22 cellular contexts compared by ENCODE assay signal in genomic region chr12:108752387-108752786, GRCh38. TPM values are rescaled to one million over a fixed set of nuclear protein-coding genes. Genes with fewer than 3 reads are reported as not detected.
DNase-seq lines count a peak whose midpoint lies in the region; ATAC-seq, FAIRE-seq and TF ChIP-seq lines count a peak whose summit lies in the region.
"Had no signal": no experiment of that assay in that cellular context is flagged by ENCODE, and none has a peak within 500 bp of the region (broad histone marks: within the 10 kb centered on the region; RNA-seq: fewer than 3 reads in every experiment).

No MANE protein-coding gene starts in this region.

- H3K27ac ChIP-seq in HepG2 (ENCODE audit: extremely low read length, insufficient read depth, low read length) (no peak overlapping the region), right lobe of liver (no peak overlapping the region), mesenchymal stem cell (ENCODE audit: low read length, poor library complexity, severe bottlenecking) (no peak overlapping the region), MM.1S (ENCODE audit: low read length) (no peak overlapping the region)
- H3K27ac ChIP-seq: coronary artery, upper lobe of right lung had no signal

- H3K4me3 ChIP-seq in HepG2 (replicated peaks in 1 of 3; ENCODE audit: insufficient read depth in 1 of 3, low read depth in 2 of 3, low read length in 3 of 3) (no peak overlapping the region), right lobe of liver (no peak overlapping the region), fibroblast of the aortic adventitia (ENCODE audit: low read depth, low read length) (no peak overlapping the region), mesenchymal stem cell (ENCODE audit: insufficient read depth in 1 of 2, low read depth in 1 of 2, low read length in 2 of 2) (no peak overlapping the region), MM.1S (ENCODE audit: low read length) (no peak overlapping the region)
- H3K4me3 ChIP-seq: coronary artery, upper lobe of right lung had no signal

- H3K9me3 ChIP-seq in HepG2 (ENCODE audit: low read length) = no peaks in the 10 kb centered on the region
- H3K9me3 ChIP-seq in right lobe of liver = no peaks in the 10 kb centered on the region
- no peaks in the 10 kb centered on the region for H3K9me3 ChIP-seq in mesenchymal stem cell (ENCODE audit: control insufficient read depth, low read length)
- no peaks in the 10 kb centered on the region for H3K9me3 ChIP-seq in MM.1S (replicated peaks; ENCODE audit: insufficient read depth, low read length)
- H3K9me3 ChIP-seq: upper lobe of right lung had no signal

- TF ChIP-seq CTCF in HepG2 (CRISPR knock-in tag; IDR thresholded peaks at IDR 0.05) (no peak), right lobe of liver (IDR thresholded peaks at IDR 0.05) (no peak), fibroblast of the aortic adventitia (IDR thresholded peaks at IDR 0.05; ENCODE audit: insufficient read depth, low read length) (no peak), MM.1S (IDR thresholded peaks at IDR 0.05; ENCODE audit: low read length) (no peak), mesothelial cell of epicardium (IDR thresholded peaks at IDR 0.05; ENCODE audit: unreplicated experiment) (no peak)

- in situ Hi-C loops in HepG2 (cut with HindIII; ENCODE audit: extremely low pct_ligation_motif_present, low pct_unique_long_range_greater_than_20kb) = no loop called here

- no peak overlapping the region for H3K18ac ChIP-seq in mesenchymal stem cell (ENCODE audit: low read depth in 1 of 2, low read length in 2 of 2)

- H3K4me1 ChIP-seq in HepG2 (ENCODE audit: insufficient read depth, low read length) (peaks cover 31% of the 10 kb centered on the region), right lobe of liver (no peaks in the 10 kb centered on the region), mesenchymal stem cell (ENCODE audit: control insufficient read depth, insufficient read depth, low read depth, low read length) (peaks cover 3% of the 10 kb centered on the region), MM.1S (ENCODE audit: low read length) (no peaks in the 10 kb centered on the region)
- H3K4me1 ChIP-seq: upper lobe of right lung had no signal

- intact Hi-C loops in HepG2 (cut with micrococcal nuclease; ENCODE audit: unreplicated experiment) (no loop called here), right lobe of liver (cut with DNase I) (no loop called here)

- H2AFZ ChIP-seq in HepG2 (ENCODE audit: low read length) (no peak overlapping the region), mesenchymal stem cell (ENCODE audit: low read depth, low read length) (no peak overlapping the region), MM.1S (ENCODE audit: low read length) (no peak overlapping the region)

- H4K91ac ChIP-seq in mesenchymal stem cell (ENCODE audit: low read length) = no peak overlapping the region

- no peak for TF ChIP-seq RAD21 in HepG2 (CRISPR knock-in tag; IDR thresholded peaks at IDR 0.05)

- POLR2A ChIA-PET in HepG2 (lab: Yijun Ruan, JAX) = no interaction called here

- no peak overlapping the region for H3K4me3 Mint-ChIP-seq in mesothelial cell of epicardium
- H3K4me3 Mint-ChIP-seq: activated CD8-positive, alpha-beta T cell treated with anti-CD3 and anti-CD28 coated beads, Interleukin-2, amount 10 ng/mL, durations not matched to agents 7 days and 5 days; activated naive CD4-positive, alpha-beta T cell treated with anti-CD3 and anti-CD28 coated beads, Interleukin-2, amount 50 U/mL, for 24 hours; CD4-positive, alpha-beta memory T cell; memory B cell; WTC11 had no signal

- no peaks in the 10 kb centered on the region for H3K79me2 ChIP-seq in HepG2 (ENCODE audit: insufficient read depth, low read length)
- H3K79me2 ChIP-seq in MM.1S (ENCODE audit: low read length) = no peaks in the 10 kb centered on the region

- H3K23ac ChIP-seq in mesenchymal stem cell (ENCODE audit: low read length in 2 of 2) = no peak overlapping the region

- H3K4me2 ChIP-seq in HepG2 (ENCODE audit: low read depth, low read length) (no peak overlapping the region), mesenchymal stem cell (ENCODE audit: low read length, poor library complexity, severe bottlenecking) (no peak overlapping the region), MM.1S (ENCODE audit: low read depth, low read length) (no peak overlapping the region)

- no TSS peak for BruUV-seq in HepG2 (replicated peaks; lab: Mats Ljungman, UMichigan)

- H3K27me3 ChIP-seq in HepG2 (ENCODE audit: control insufficient read depth in 1 of 2, insufficient read depth in 2 of 2, low read length in 2 of 2) (no peaks in the 10 kb centered on the region), right lobe of liver (no peaks in the 10 kb centered on the region), mesenchymal stem cell (ENCODE audit: control insufficient read depth in 1 of 2, insufficient read depth in 1 of 2, low read length in 2 of 2) (no peaks in the 10 kb centered on the region), MM.1S (replicated peaks; ENCODE audit: insufficient read depth, low read length) (no peaks in the 10 kb centered on the region)
- H3K27me3 ChIP-seq: upper lobe of right lung had no signal

- no peak overlapping the region for H2BK5ac ChIP-seq in mesenchymal stem cell (ENCODE audit: low read depth, low read length, poor library complexity, severe bottlenecking)

- H3K36me3 ChIP-seq in HepG2 (replicated peaks in 1 of 2; ENCODE audit: control insufficient read depth in 1 of 2, insufficient read depth in 2 of 2, low read length in 2 of 2) (no peaks in the 10 kb centered on the region), right lobe of liver (no peaks in the 10 kb centered on the region), mesenchymal stem cell (ENCODE audit: control insufficient read depth in 1 of 2, insufficient read depth in 2 of 2, low read depth in 1 of 2, low read length in 2 of 2) (no peaks in the 10 kb centered on the region), MM.1S (replicated peaks; ENCODE audit: insufficient read depth, low read length) (no peaks in the 10 kb centered on the region)
- H3K36me3 ChIP-seq: upper lobe of right lung had no signal

- no peak overlapping the region for H4K8ac ChIP-seq in mesenchymal stem cell (ENCODE audit: low read length)

- no peak overlapping the region for H3K14ac ChIP-seq in mesenchymal stem cell (ENCODE audit: low read length in 2 of 2)

- no peak overlapping the region for H2BK15ac ChIP-seq in mesenchymal stem cell (ENCODE audit: low read depth, poor library complexity, severe bottlenecking)

- no peaks in the 10 kb centered on the region for H3K79me1 ChIP-seq in mesenchymal stem cell (replicated peaks; ENCODE audit: low read length, poor library complexity, severe bottlenecking)

- 82% methylated on average over 1 of the region's 1 CpG for WGBS in HepG2 (ENCODE audit: low lambda C conversion rate)
- no CpG with 5 or more reads among the region's 1 CpG for WGBS in right lobe of liver (ENCODE audit: insufficient coverage, low coverage, low lambda C conversion rate, missing lambda C conversion rate)
- 100% methylated on average over 1 of the region's 1 CpG for WGBS in mesenchymal stem cell

- peaks cover 4% of the 10 kb centered on the region for H3K9me3 Mint-ChIP-seq in mesothelial cell of epicardium
- H3K9me3 Mint-ChIP-seq: activated naive CD4-positive, alpha-beta T cell treated with anti-CD3 and anti-CD28 coated beads, Interleukin-2, amount 50 U/mL, for 24 hours; memory B cell had no signal

- H3F3A ChIP-seq in MM.1S (ENCODE audit: insufficient read depth, low read length) = no peaks in the 10 kb centered on the region

- TF ChIP-seq POLR2A in HepG2 (IDR thresholded peaks at IDR 0.05; ENCODE audit: insufficient read depth in 1 of 2, low read depth in 2 of 2, low read length in 2 of 2) = no peak
- no peak for TF ChIP-seq POLR2A in right lobe of liver (IDR thresholded peaks at IDR 0.05)

- FAIRE-seq in HepG2 (lab: Jason Lieb, UNC) = no peak
- FAIRE-seq: endothelial cell of umbilical vein had no signal

- H3K9ac ChIP-seq in HepG2 (ENCODE audit: insufficient read depth, low read depth, low read length) = no peak overlapping the region
- H3K9ac ChIP-seq in mesenchymal stem cell (ENCODE audit: low read length) = peak overlapping the region; percentile 46
- H3K9ac ChIP-seq in MM.1S (ENCODE audit: low read length) = no peak overlapping the region

- H3K4ac ChIP-seq in mesenchymal stem cell (ENCODE audit: low read depth in 1 of 2, low read length in 2 of 2) = no peak overlapping the region

- H3K36me3 Mint-ChIP-seq in mesothelial cell of epicardium = no peaks in the 10 kb centered on the region
- H3K36me3 Mint-ChIP-seq: activated naive CD4-positive, alpha-beta T cell treated with anti-CD3 and anti-CD28 coated beads, Interleukin-2, amount 50 U/mL, for 24 hours had no signal

- DNase-seq in HepG2 (ENCODE audit: low spot score) = no peak
- DNase-seq in right lobe of liver = no peak
- DNase-seq in fibroblast of the aortic adventitia (ENCODE audit: low read depth) = peak; percentile 80
- no peak for DNase-seq in mesenchymal stem cell
- no peak for DNase-seq in MM.1S
- no peak for DNase-seq in OCI-M1 (lab: John Stamatoyannopoulos, UW)
- DNase-seq in mesothelial cell of epicardium (ENCODE audit: low spot score in 2 of 2, unreplicated experiment in 2 of 2) = no peak
- DNase-seq: activated CD8-positive, alpha-beta T cell treated with anti-CD3 and anti-CD28 coated beads, Interleukin-2, amount 10 ng/mL, durations not matched to agents 7 days and 5 days; activated T-cell treated with anti-CD3 and anti-CD28 coated beads, Interleukin-2, amount 50 U/mL, for 48 hours; CD4-positive, alpha-beta memory T cell; DMS79; NCI-H1105 treated with DMSO at 0.1 percent for 48 hours; NCI-H2227 treated with DMSO at 0.1 percent for 48 hours; SIG-M5; stimulated activated naive CD8-positive, alpha-beta T cell treated with anti-CD3 and anti-CD28 coated beads, Interleukin-15, Interleukin-2, amounts not matched to agents 100 U/mL and 50 U/mL, for 24 hours had no signal

- H4K20me1 ChIP-seq in HepG2 (ENCODE audit: insufficient read depth, low read length) (no peaks in the 10 kb centered on the region), MM.1S (ENCODE audit: insufficient read depth, low read length) (no peaks in the 10 kb centered on the region)

- no peak overlapping the region for H2AK5ac ChIP-seq in mesenchymal stem cell (ENCODE audit: low read length, severe bottlenecking)

- H3K27ac Mint-ChIP-seq in mesothelial cell of epicardium = no peak overlapping the region
- H3K27ac Mint-ChIP-seq: activated CD8-positive, alpha-beta T cell treated with anti-CD3 and anti-CD28 coated beads, Interleukin-2, amount 10 ng/mL, durations not matched to agents 7 days and 5 days; activated naive CD4-positive, alpha-beta T cell treated with anti-CD3 and anti-CD28 coated beads, Interleukin-2, amount 50 U/mL, for 24 hours; CD4-positive, alpha-beta memory T cell; memory B cell; WTC11 had no signal

- no peak overlapping the region for H2BK120ac ChIP-seq in mesenchymal stem cell (ENCODE audit: low read depth, low read length)

- no peak for ATAC-seq in HepG2
- no peak for ATAC-seq in right lobe of liver
- ATAC-seq in GM21723 (IDR thresholded peaks at IDR 0.05; ENCODE audit: unreplicated experiment) = no peak
- ATAC-seq: activated CD8-positive, alpha-beta T cell treated with anti-CD3 and anti-CD28 coated beads, Interleukin-2, amount 10 ng/mL, durations not matched to agents 7 days and 5 days; stimulated activated naive CD8-positive, alpha-beta T cell treated with anti-CD3 and anti-CD28 coated beads, Interleukin-15, Interleukin-2, amounts not matched to agents 100 U/mL and 50 U/mL, for 24 hours; upper lobe of right lung; WTC11 had no signal

- H3K27me3 Mint-ChIP-seq in mesothelial cell of epicardium (ENCODE audit: low read depth) = no peaks in the 10 kb centered on the region
- H3K27me3 Mint-ChIP-seq: activated naive CD4-positive, alpha-beta T cell treated with anti-CD3 and anti-CD28 coated beads, Interleukin-2, amount 50 U/mL, for 24 hours; CD4-positive, alpha-beta memory T cell; memory B cell had no signal

- CTCF ChIA-PET in HepG2 (lab: Yijun Ruan, JAX; ENCODE audit: low intra/inter-chr PET ratio, low total read pairs) = no interaction called here

- H3K9me2 ChIP-seq in MM.1S (replicated peaks; ENCODE audit: insufficient read depth, low read length) = no peaks in the 10 kb centered on the region

- no peak overlapping the region for H2BK12ac ChIP-seq in mesenchymal stem cell (ENCODE audit: low read length in 2 of 2)

- peaks cover 5% of the 10 kb centered on the region for H3K4me1 Mint-ChIP-seq in mesothelial cell of epicardium
- H3K4me1 Mint-ChIP-seq: activated naive CD4-positive, alpha-beta T cell treated with anti-CD3 and anti-CD28 coated beads, Interleukin-2, amount 50 U/mL, for 24 hours; CD4-positive, alpha-beta memory T cell; memory B cell; WTC11 had no signal

- TF ChIP-seq EP300 in HepG2 (IDR thresholded peaks at IDR 0.05; ENCODE audit: low read depth in 2 of 2, low read length in 2 of 2) (no peak), HepG2 (CRISPR knock-in tag; IDR thresholded peaks at IDR 0.05; ENCODE audit: borderline replicate concordance) (no peak)

RNA-seq across cellular contexts. Expression of gene CORO1C, which starts 21.1 kb away (rescaled TPM):
- total RNA-seq in HepG2 (2016; rRNA removed; fragmentation: Illumina TruSeq; extraction: Trizol) (73.7 and 128 TPM in 2 replicates), right lobe of liver (100 to 1,000 TPM in 1 of 6 experiments, 10 to 100 TPM in 5; 36.6 to 100 (median 57.5) TPM), fibroblast of the aortic adventitia (ENCODE audit: low replicate concordance) (202 and 234 TPM in 2 replicates), mesothelial cell of epicardium (61.8 to 65.3 TPM (median 64.8 TPM) in 3 replicates)
- total RNA-seq in HepG2 (2016; cell fraction: cytosol; rRNA removed; fragmentation: Illumina TruSeq; extraction: Trizol; ENCODE audit: low read depth) = 21.0 and 28.0 TPM in 2 replicates
- 70.7 and 135 TPM in 2 replicates for total RNA-seq in HepG2 (2016; cell fraction: insoluble cytoplasmic fraction; rRNA removed; fragmentation: Illumina TruSeq; extraction: Trizol)
- total RNA-seq in HepG2 (2016; cell fraction: membrane; rRNA removed; fragmentation: Illumina TruSeq; extraction: Trizol) = 29.9 and 30.4 TPM in 2 replicates
- 66.4 and 67.4 TPM in 2 replicates for total RNA-seq in HepG2 (2016; cell fraction: nucleus; rRNA removed; fragmentation: Illumina TruSeq; extraction: Trizol)
- polyA plus RNA-seq in HepG2 (2011; rRNA removed) = 116 and 131 TPM in 2 replicates
- 95.2 and 104 TPM in 2 replicates for polyA plus RNA-seq in HepG2 (2011; cell fraction: cytosol; rRNA removed)
- polyA plus RNA-seq in HepG2 (2011; cell fraction: nucleus; rRNA removed) = 66.8 and 86.4 TPM in 2 replicates
- 68.8 and 74.2 TPM in 2 replicates for polyA plus RNA-seq in HepG2 (2012)
- polyA plus RNA-seq in HepG2 (2016; cell fraction: cytosol; fragmentation: Illumina TruSeq; extraction: Trizol; ENCODE audit: low read depth) = 5.3 and 6.6 TPM in 2 replicates
- polyA plus RNA-seq in HepG2 (2016; cell fraction: insoluble cytoplasmic fraction; fragmentation: Illumina TruSeq; extraction: Trizol; ENCODE audit: low read depth) = 202 and 219 TPM in 2 replicates
- 17.3 and 18.7 TPM in 2 replicates for polyA plus RNA-seq in HepG2 (2016; cell fraction: membrane; fragmentation: Illumina TruSeq; extraction: Trizol; ENCODE audit: low read depth)
- 93.1 and 94.0 TPM in 2 replicates for polyA plus RNA-seq in HepG2 (2016; cell fraction: nucleus; fragmentation: Illumina TruSeq; extraction: Trizol; ENCODE audit: insufficient read depth, low read depth)
- 321 and 493 TPM in 2 replicates for polyA minus RNA-seq in HepG2 (2011; rRNA and poly(A)+ RNA removed; ENCODE audit: low replicate concordance)
- polyA minus RNA-seq in HepG2 (2011; cell fraction: cytosol; rRNA and poly(A)+ RNA removed) = 108 and 148 TPM in 2 replicates
- polyA minus RNA-seq in HepG2 (2011; cell fraction: nucleus; rRNA and poly(A)+ RNA removed) = 132 and 144 TPM in 2 replicates
- 152 TPM for polyA plus RNA-seq in mesenchymal stem cell (2013, experiment 1 of 2)
- polyA plus RNA-seq in mesenchymal stem cell (2013, experiment 2 of 2) = 153 TPM
